ENCODE assay signal across 12 cellular contexts in genomic region chr7:47483604-47484273, GRCh38.
A peak's percentile ranks its signal among the peaks of the same experiment; 100 is the strongest.
DNase-seq lines count a peak whose midpoint lies in the region; ATAC-seq and TF ChIP-seq lines count a peak whose summit lies in the region.
"Had no signal": no experiment of that assay in that cellular context is flagged by ENCODE, and none has a peak within 500 bp of the region (broad histone marks: within the 10 kb centered on the region; RNA-seq: fewer than 3 reads in every experiment).

No MANE protein-coding gene starts in this region.

- 93 to 96% methylated on average over 6 to 16 of the region's 16 CpGs for WGBS in endodermal cell (ENCODE audit: insufficient coverage in 1 of 2, insufficient read length in 1 of 2), 2 experiments
- WGBS in trophoblast cell (ENCODE audit: extremely low coverage, insufficient coverage, insufficient read length): no CpG with 5 or more reads among the region's 16 CpGs

- peak overlapping the region; percentile 35 for H3K4ac ChIP-seq in trophoblast cell (ENCODE audit: low read depth, low read length)

- H3K4me1 ChIP-seq in endodermal cell (ENCODE audit: control insufficient read depth, insufficient read depth, low read length) (peaks cover 17% of the 10 kb centered on the region), trophoblast cell (ENCODE audit: control insufficient read depth in 1 of 2, insufficient read depth in 2 of 2, low read length in 2 of 2) (peaks cover 55 to 76% of the 10 kb centered on the region in 2 experiments)

- H2BK120ac ChIP-seq in trophoblast cell (ENCODE audit: insufficient read depth, low read length, poor library complexity): peak overlapping the region; percentile 54

- H3K23ac ChIP-seq in trophoblast cell (ENCODE audit: low read length): no peak overlapping the region

- H3K27me3 Mint-ChIP-seq in endodermal cell (ENCODE audit: insufficient read depth): peaks cover 20% of the 10 kb centered on the region
- H3K27me3 Mint-ChIP-seq in activated T-helper 17 cell treated with anti-CD3 and anti-CD28 coated beads, Interleukin-2, amount 50 U/mL, for 72 hours: no peaks in the 10 kb centered on the region

- no peak overlapping the region for H3K4me3 Mint-ChIP-seq in endodermal cell
- H3K4me3 Mint-ChIP-seq in activated T-helper 17 cell treated with anti-CD3 and anti-CD28 coated beads, Interleukin-2, amount 50 U/mL, for 72 hours: no peak overlapping the region
- H3K4me3 Mint-ChIP-seq: activated T-cell treated with anti-CD3 and anti-CD28 coated beads, Interleukin-2, amount 50 U/mL, for 4 hours; stimulated activated naive CD8-positive, alpha-beta T cell treated with anti-CD3 and anti-CD28 coated beads, Interleukin-15, Interleukin-2, amounts not matched to agents 100 ng/mL and 50 ng/mL, for 24 hours had no signal

- peak overlapping the region; percentile 67 for H4K91ac ChIP-seq in trophoblast cell (ENCODE audit: low read depth, low read length)

- H2BK12ac ChIP-seq in trophoblast cell (ENCODE audit: low read length): peak overlapping the region; percentile 41

- H2BK5ac ChIP-seq in trophoblast cell (ENCODE audit: low read depth, low read length, poor library complexity): peak overlapping the region; percentile 8

- no peaks in the 10 kb centered on the region for H3K27me3 ChIP-seq in endodermal cell (ENCODE audit: control insufficient read depth, insufficient read depth, low read length, poor library complexity, severe bottlenecking)
- H3K27me3 ChIP-seq in trophoblast cell (ENCODE audit: insufficient read depth, low read length): no peaks in the 10 kb centered on the region

- no peak overlapping the region for H3K27ac Mint-ChIP-seq in endodermal cell
- no peak overlapping the region for H3K27ac Mint-ChIP-seq in activated T-helper 17 cell treated with anti-CD3 and anti-CD28 coated beads, Interleukin-2, amount 50 U/mL, for 72 hours
- H3K27ac Mint-ChIP-seq: stimulated activated naive CD8-positive, alpha-beta T cell treated with anti-CD3 and anti-CD28 coated beads, Interleukin-15, Interleukin-2, amounts not matched to agents 100 ng/mL and 50 ng/mL, for 24 hours had no signal

- TF ChIP-seq CTCF in GM10266 (IDR thresholded peaks at IDR 0.05; ENCODE audit: control insufficient read depth, insufficient read depth, low read depth, missing control alignments): peak; percentile 35
- peak; percentile 62 for TF ChIP-seq CTCF in endodermal cell (conservative IDR thresholded peaks at IDR 0.05)

- no peak overlapping the region for H4K12ac ChIP-seq in trophoblast cell (ENCODE audit: low read depth, low read length)

- peaks cover 58% of the 10 kb centered on the region for H3K4me1 Mint-ChIP-seq in endodermal cell
- no peaks in the 10 kb centered on the region for H3K4me1 Mint-ChIP-seq in activated T-helper 17 cell treated with anti-CD3 and anti-CD28 coated beads, Interleukin-2, amount 50 U/mL, for 72 hours

- H3K9me3 ChIP-seq in endodermal cell (ENCODE audit: control insufficient read depth, low read length) (peaks cover 7% of the 10 kb centered on the region), trophoblast cell (ENCODE audit: insufficient read depth, low read depth, low read length) (peaks cover 6% of the 10 kb centered on the region)

- H3K9me3 Mint-ChIP-seq in endodermal cell: peaks cover 3% of the 10 kb centered on the region
- no peaks in the 10 kb centered on the region for H3K9me3 Mint-ChIP-seq in activated T-helper 17 cell treated with anti-CD3 and anti-CD28 coated beads, Interleukin-2, amount 50 U/mL, for 72 hours
- H3K9me3 Mint-ChIP-seq: activated T-cell treated with anti-CD3 and anti-CD28 coated beads, Interleukin-2, amount 50 U/mL, for 4 hours had no signal

- peak overlapping the region; percentile 70 for H3K18ac ChIP-seq in trophoblast cell (ENCODE audit: low read length)

- H3K9ac ChIP-seq in endodermal cell (ENCODE audit: extremely low read depth, low read length, poor library complexity, severe bottlenecking) (no peak overlapping the region), trophoblast cell (ENCODE audit: low read length) (no peak overlapping the region)

- no peak overlapping the region for H3K27ac ChIP-seq in endodermal cell (ENCODE audit: low read depth, low read length)
- H3K27ac ChIP-seq in trophoblast cell (ENCODE audit: low read depth, low read length): peak overlapping the region; percentile 55

- H3K79me2 ChIP-seq in trophoblast cell (ENCODE audit: control insufficient read depth, insufficient read depth, low read length, poor library complexity): peaks cover 32% of the 10 kb centered on the region

- no peak for ATAC-seq in activated T-helper 17 cell treated with anti-CD3 and anti-CD28 coated beads, Interleukin-2, amount 50 U/mL, for 72 hours (replicated peaks)
- ATAC-seq: activated T-cell treated with anti-CD3 and anti-CD28 coated beads, Interleukin-2, amount 50 U/mL, for 4 hours had no signal

- no peak overlapping the region for H3K4me2 ChIP-seq in trophoblast cell (ENCODE audit: low read length)

- no peak overlapping the region for H2AFZ ChIP-seq in trophoblast cell (ENCODE audit: insufficient read depth, low read length, poor library complexity)

- H4K8ac ChIP-seq in trophoblast cell (ENCODE audit: low read depth, low read length): peak overlapping the region; percentile 20

- peak overlapping the region; percentile 34 for H3K14ac ChIP-seq in trophoblast cell (ENCODE audit: low read length)

- peaks cover 56% of the 10 kb centered on the region for H3K79me1 ChIP-seq in trophoblast cell (ENCODE audit: low read length)

- DNase-seq in GM10266 (ENCODE audit: extremely low spot score) (no peak), NOMO-1 treated with DMSO at 0.1 percent for 48 hours (lab: John Stamatoyannopoulos, UW; ENCODE audit: unreplicated experiment) (peak; percentile 13), endodermal cell (peak; percentile 55), trophoblast cell (no peak), NCI-H1436 treated with DMSO at 0.1 percent for 48 hours (lab: John Stamatoyannopoulos, UW) (no peak), superior temporal gyrus (ENCODE audit: extremely low spot score) (no peak), RPMI8226 (no peak)
- DNase-seq: activated T-cell treated with anti-CD3 and anti-CD28 coated beads, Interleukin-2, amount 50 U/mL, for 4 hours; NCI-H1092 treated with DMSO at 0.1 percent for 48 hours; small intestine had no signal

- peak overlapping the region; percentile 28 for H2AK5ac ChIP-seq in trophoblast cell (ENCODE audit: low read length)

- peaks cover 4% of the 10 kb centered on the region for H3K36me3 Mint-ChIP-seq in endodermal cell (ENCODE audit: low read depth)
- no peaks in the 10 kb centered on the region for H3K36me3 Mint-ChIP-seq in activated T-helper 17 cell treated with anti-CD3 and anti-CD28 coated beads, Interleukin-2, amount 50 U/mL, for 72 hours (ENCODE audit: low read depth)

- H3K36me3 ChIP-seq in endodermal cell (ENCODE audit: control insufficient read depth, insufficient read depth, low read length) (no peaks in the 10 kb centered on the region), trophoblast cell (ENCODE audit: control insufficient read depth in 1 of 2, insufficient read depth in 2 of 2, low read length in 2 of 2) (peaks cover 34 to 36% of the 10 kb centered on the region in 2 experiments)

- no peak overlapping the region for H3K4me3 ChIP-seq in endodermal cell (ENCODE audit: low read length)
- H3K4me3 ChIP-seq in trophoblast cell (ENCODE audit: low read depth, low read length): no peak overlapping the region

Comparison
In these comparisons a context has a peak if more than half of its experiments do, and no peak if none do; other contexts are left out.
1. DNase-seq: peak in NOMO-1 treated with DMSO at 0.1 percent for 48 hours (single experiment) and endodermal cell (single experiment); none in GM10266 (single experiment), trophoblast cell (0 of 2), NCI-H1436 treated with DMSO at 0.1 percent for 48 hours (single experiment), superior temporal gyrus (single experiment) and RPMI8226 (single experiment).